ENCODE assay signal across 8 cellular contexts in the genomic region with DNA sequence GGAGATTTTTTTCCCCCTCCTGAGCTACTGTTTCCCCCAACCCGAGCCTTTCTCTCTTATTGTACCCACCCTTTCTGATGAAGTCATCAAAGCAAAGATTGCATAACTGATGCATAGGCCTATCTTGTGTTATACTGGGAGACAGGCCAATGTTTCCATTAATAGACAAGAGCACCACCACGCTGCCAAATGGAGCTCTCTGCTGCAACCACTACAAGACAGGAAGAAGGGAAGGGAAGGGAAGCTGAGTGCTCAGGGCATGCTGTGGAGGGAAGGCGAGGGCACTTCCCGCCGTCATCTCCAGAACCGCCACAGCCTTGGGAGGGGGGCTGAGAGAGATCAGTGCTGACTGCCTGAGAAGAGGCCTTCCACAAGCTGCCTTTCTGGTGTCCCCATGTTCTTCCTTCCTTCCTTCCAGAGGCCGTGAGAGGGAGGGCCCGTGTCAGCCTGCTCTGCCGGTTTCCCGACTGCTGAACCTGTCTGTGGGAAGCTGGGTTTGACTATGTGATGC.
DNase-seq lines count a peak whose midpoint lies in the region; ATAC-seq, FAIRE-seq and TF ChIP-seq lines count a peak whose summit lies in the region.

No MANE protein-coding gene starts in this region.

- H3K4me1 ChIP-seq in right lobe of liver: peaks cover 0 to 16% (median 6%) of the 10 kb centered on the region in 4 donors
- H3K4me1 ChIP-seq in thyroid gland: peaks cover 16 to 20% of the 10 kb centered on the region in 2 donors

- intact Hi-C loops in right lobe of liver (cut with DNase I) (loop anchor here in 1 of 2 donors (10.0 kb wide), 1 partner anchor 86 kb away; no protein-coding TSS in a partner anchor), thyroid gland (cut with DNase I) (no loop called here)

- TF ChIP-seq CTCF in bronchial epithelial cell (IDR thresholded peaks at IDR 0.05; ENCODE audit: insufficient read depth, low read length, severe bottlenecking) (peak; percentile 46), right lobe of liver (IDR thresholded peaks at IDR 0.05) (peak; percentile 37 to 47 (median 43)), thyroid gland (IDR thresholded peaks at IDR 0.05) (peak in 1 of 6 experiments; percentile 7)

- H3K27ac ChIP-seq in right lobe of liver: peak overlapping the region; percentile 74 to 87 (median 76)
- H3K27ac ChIP-seq in thyroid gland: peak overlapping the region; percentile 66 to 81 (median 81)

- DNase-seq in DMS153 (lab: John Stamatoyannopoulos, UW): peak; percentile 96
- DNase-seq in NCI-H2171 treated with DMSO at 0.1 percent for 48 hours (lab: John Stamatoyannopoulos, UW): peak; percentile 78
- DNase-seq in bronchial epithelial cell (ENCODE audit: low read depth): peak; percentile 94
- DNase-seq in right lobe of liver: peak; percentile 71 to 77 (median 72)
- DNase-seq in thyroid gland: peak; percentile 46 to 53
- DNase-seq in activated CD4-positive, alpha-beta T cell treated with anti-CD3 and anti-CD28 coated beads for 1 hour: no peak

- no peak for TF ChIP-seq POLR2A in right lobe of liver (IDR thresholded peaks at IDR 0.05)
- TF ChIP-seq POLR2A in thyroid gland (IDR thresholded peaks at IDR 0.05): no peak

- peak; percentile 36 for FAIRE-seq in bronchial epithelial cell (lab: Jason Lieb, UNC)

- H3K36me3 ChIP-seq in bronchial epithelial cell (ENCODE audit: control insufficient read depth, insufficient read depth, low read length) (no peaks in the 10 kb centered on the region), right lobe of liver (no peaks in the 10 kb centered on the region), thyroid gland (no peaks in the 10 kb centered on the region)

- 10% methylated on average over 8 of the region's 10 CpGs for WGBS in right lobe of liver (ENCODE audit: insufficient coverage, low coverage, low lambda C conversion rate, missing lambda C conversion rate)
- WGBS in thyroid gland, 2 donors: 14 to 36% methylated on average over 10 of the region's 10 CpGs

- peak; percentile 90 to 92 (median 92) for ATAC-seq in right lobe of liver
- no peak for ATAC-seq in HG02870 (IDR thresholded peaks at IDR 0.05; ENCODE audit: unreplicated experiment)
- ATAC-seq in HG02938 (IDR thresholded peaks at IDR 0.05; ENCODE audit: unreplicated experiment): no peak

- H3K4me3 ChIP-seq in bronchial epithelial cell (ENCODE audit: low read depth, low read length): no peak overlapping the region
- peak overlapping the region; percentile 9 to 26 (median 14) for H3K4me3 ChIP-seq in right lobe of liver
- H3K4me3 ChIP-seq in thyroid gland (replicated peaks in 1 of 3): no peak overlapping the region

- H3K9me3 ChIP-seq in right lobe of liver: no peaks in the 10 kb centered on the region
- H3K9me3 ChIP-seq in thyroid gland: no peaks in the 10 kb centered on the region

- H3K27me3 ChIP-seq in bronchial epithelial cell (ENCODE audit: control insufficient read depth, insufficient read depth, low read length) (no peaks in the 10 kb centered on the region), right lobe of liver (no peaks in the 10 kb centered on the region), thyroid gland (no peaks in the 10 kb centered on the region)

Comparison
In these comparisons a context has a peak if more than half of its experiments do, and no peak if none do; other contexts are left out.
1. H3K4me3 ChIP-seq: peak in right lobe of liver (3 of 3); none in bronchial epithelial cell (single experiment) and thyroid gland (0 of 3).
2. ATAC-seq: peak in right lobe of liver (4 of 4); none in HG02870 (single experiment) and HG02938 (single experiment).